Comparison of ENCODE assay signal across 22 cellular contexts in genomic region chr14:23864856-23865255, GRCh38.
"Had no signal": no experiment of that assay in that cellular context is flagged by ENCODE, and none has a peak within 500 bp of the region (broad histone marks: within the 10 kb centered on the region; RNA-seq: fewer than 3 reads in every experiment).

No MANE protein-coding gene starts in this region.

- H3K4me3 Mint-ChIP-seq: activated naive CD4-positive, alpha-beta T cell treated with anti-CD3 and anti-CD28 coated beads, Interleukin-2, amount 10 ng/mL, durations not matched to agents 7 days and 5 days; activated naive CD8-positive, alpha-beta T cell treated with anti-CD3 and anti-CD28 coated beads, Interleukin-2, amount 50 U/mL, for 24 hours; central memory CD8-positive, alpha-beta T cell; naive thymus-derived CD8-positive, alpha-beta T cell had no signal

- DNase-seq: activated CD4-positive, alpha-beta T cell treated with anti-CD3 and anti-CD28 coated beads, Interleukin-2, amount 50 U/mL, for 1 hour; activated CD4-positive, CD25-positive, alpha-beta regulatory T cell treated with anti-CD3 and anti-CD28 coated beads, Interleukin-2, amount 50 U/mL, for 72 hours; activated CD8-positive, alpha-beta memory T cell treated with anti-CD3 and anti-CD28 coated beads, Interleukin-2, amount 50 U/mL, for 4 hours; activated effector memory CD4-positive, alpha-beta T cell treated with Interleukin-2 at 50 U/mL for 16 hours; activated naive CD4-positive, alpha-beta T cell treated with anti-CD3 and anti-CD28 coated beads, Interleukin-2, amount 10 ng/mL, durations not matched to agents 7 days and 5 days; activated naive CD8-positive, alpha-beta T cell treated with anti-CD3 and anti-CD28 coated beads, Interleukin-2, amount 50 U/mL, for 24 hours; activated T-cell treated with anti-CD3 and anti-CD28 coated beads, Interleukin-2, amount 50 U/mL, for 48 hours; anterior cingulate cortex; brain microvascular endothelial cell; erythroblast; foreskin melanocyte; heart left ventricle; mesenchymal stem cell; mucosa of descending colon; naive thymus-derived CD8-positive, alpha-beta T cell; pancreas; stimulated activated CD4-positive, alpha-beta T cell treated with anti-CD3 and anti-CD28 coated beads, Interleukin-2, amount 100 ng/mL, for 24 hours; stimulated activated naive CD4-positive, alpha-beta T cell treated with Interleukin-2 at 50 U/mL for 16 hours; tibial artery had no signal

- ATAC-seq: activated naive CD8-positive, alpha-beta T cell treated with anti-CD3 and anti-CD28 coated beads, Interleukin-2, amount 50 U/mL, for 24 hours; mucosa of descending colon; naive thymus-derived CD8-positive, alpha-beta T cell; pancreas had no signal

- H3K9me3 Mint-ChIP-seq: activated naive CD4-positive, alpha-beta T cell treated with anti-CD3 and anti-CD28 coated beads, Interleukin-2, amount 10 ng/mL, durations not matched to agents 7 days and 5 days; activated naive CD8-positive, alpha-beta T cell treated with anti-CD3 and anti-CD28 coated beads, Interleukin-2, amount 50 U/mL, for 24 hours; central memory CD8-positive, alpha-beta T cell; naive thymus-derived CD8-positive, alpha-beta T cell had no signal

- H3K36me3 ChIP-seq: brain microvascular endothelial cell, heart left ventricle, pancreas, tibial artery had no signal

- H3K27ac Mint-ChIP-seq: activated naive CD4-positive, alpha-beta T cell treated with anti-CD3 and anti-CD28 coated beads, Interleukin-2, amount 10 ng/mL, durations not matched to agents 7 days and 5 days; activated naive CD8-positive, alpha-beta T cell treated with anti-CD3 and anti-CD28 coated beads, Interleukin-2, amount 50 U/mL, for 24 hours; naive thymus-derived CD8-positive, alpha-beta T cell had no signal

- H3K9me3 ChIP-seq: heart left ventricle, mucosa of descending colon, pancreas, tibial artery had no signal

- H3K27ac ChIP-seq: brain microvascular endothelial cell, coronary artery, heart left ventricle, pancreas, tibial artery, VCaP had no signal

- H3K36me3 Mint-ChIP-seq: activated naive CD4-positive, alpha-beta T cell treated with anti-CD3 and anti-CD28 coated beads, Interleukin-2, amount 10 ng/mL, durations not matched to agents 7 days and 5 days; naive thymus-derived CD8-positive, alpha-beta T cell had no signal

- H3K27me3 ChIP-seq: brain microvascular endothelial cell, heart left ventricle, pancreas, tibial artery had no signal

- H3K4me3 ChIP-seq: coronary artery, heart left ventricle, mucosa of descending colon, pancreas, tibial artery had no signal

- H3K27me3 Mint-ChIP-seq: activated naive CD4-positive, alpha-beta T cell treated with anti-CD3 and anti-CD28 coated beads, Interleukin-2, amount 10 ng/mL, durations not matched to agents 7 days and 5 days had no signal

- H3K4me1 ChIP-seq: tibial artery had no signal

- H3K4me1 Mint-ChIP-seq: activated naive CD4-positive, alpha-beta T cell treated with anti-CD3 and anti-CD28 coated beads, Interleukin-2, amount 10 ng/mL, durations not matched to agents 7 days and 5 days; activated naive CD8-positive, alpha-beta T cell treated with anti-CD3 and anti-CD28 coated beads, Interleukin-2, amount 50 U/mL, for 24 hours; central memory CD8-positive, alpha-beta T cell had no signal
